3 cellular contexts compared by ENCODE assay signal in genomic region chr16:29638751-29639150, GRCh38.
TF ChIP-seq lines count a peak whose summit lies in the region.
"Not testable (repeated sequence)": the region's sequence is repeated elsewhere in the genome, so short reads cannot be mapped to it uniquely, and the experiment has no call there.

No MANE protein-coding gene starts in this region.

TF ChIP-seq in HEK293, 187 proteins besides CTCF, POLR2A, EP300 and RAD21:
- TF ChIP-seq ZNF121 (tag by site-specific recombination; IDR thresholded peaks at IDR 0.05), result 0 out of 2 replicates have a peak, but pooled peaks have one; percentile 52

TF ChIP-seq in K562, 482 proteins besides CTCF, POLR2A, EP300 and RAD21:
- TF ChIP-seq CEBPG (CRISPR knock-in tag; IDR thresholded peaks at IDR 0.05) (0 out of 2 replicates have a peak, but pooled peaks have one; percentile 35), ZNF121 (CRISPR knock-in tag; conservative IDR thresholded peaks at IDR 0.05) (peak; percentile 64)
- not testable (repeated sequence) for TF ChIP-seq CEBPG (tag; conservative IDR thresholded peaks at IDR 0.05 in 1 of 2, IDR thresholded peaks at IDR 0.05 in 1 of 2)
- TF ChIP-seq, protein P1, sequence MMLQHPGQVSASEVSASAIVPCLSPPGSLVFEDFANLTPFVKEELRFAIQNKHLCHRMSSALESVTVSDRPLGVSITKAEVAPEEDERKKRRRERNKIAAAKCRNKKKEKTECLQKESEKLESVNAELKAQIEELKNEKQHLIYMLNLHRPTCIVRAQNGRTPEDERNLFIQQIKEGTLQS (IDR thresholded peaks at IDR 0.05), result peak; percentile 23; the same call in 1 of the 2 replicates
- TF ChIP-seq, protein P1 (CRISPR knock-in tag; conservative IDR thresholded peaks at IDR 0.05), result not testable (repeated sequence)

TF ChIP-seq in HepG2, 621 proteins besides CTCF, POLR2A, EP300 and RAD21:
- TF ChIP-seq ZNF121 (CRISPR knock-in tag; IDR thresholded peaks at IDR 0.05) (peak; percentile 63; the same call in 1 of the 2 replicates), ATF7 (IDR thresholded peaks at IDR 0.05) (peak; percentile 17; the same call in 1 of the 2 replicates)
- TF ChIP-seq, protein P2, sequence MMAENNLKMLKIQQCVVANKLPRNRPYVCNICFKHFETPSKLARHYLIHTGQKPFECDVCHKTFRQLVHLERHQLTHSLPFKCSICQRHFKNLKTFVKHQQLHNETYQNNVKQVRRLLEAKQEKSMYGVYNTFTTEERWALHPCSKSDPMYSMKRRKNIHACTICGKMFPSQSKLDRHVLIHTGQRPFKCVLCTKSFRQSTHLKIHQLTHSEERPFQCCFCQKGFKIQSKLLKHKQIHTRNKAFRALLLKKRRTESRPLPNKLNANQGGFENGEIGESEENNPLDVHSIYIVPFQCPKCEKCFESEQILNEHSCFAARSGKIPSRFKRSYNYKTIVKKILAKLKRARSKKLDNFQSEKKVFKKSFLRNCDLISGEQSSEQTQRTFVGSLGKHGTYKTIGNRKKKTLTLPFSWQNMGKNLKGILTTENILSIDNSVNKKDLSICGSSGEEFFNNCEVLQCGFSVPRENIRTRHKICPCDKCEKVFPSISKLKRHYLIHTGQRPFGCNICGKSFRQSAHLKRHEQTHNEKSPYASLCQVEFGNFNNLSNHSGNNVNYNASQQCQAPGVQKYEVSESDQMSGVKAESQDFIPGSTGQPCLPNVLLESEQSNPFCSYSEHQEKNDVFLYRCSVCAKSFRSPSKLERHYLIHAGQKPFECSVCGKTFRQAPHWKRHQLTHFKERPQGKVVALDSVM (CRISPR knock-in tag; IDR thresholded peaks at IDR 0.05), result 0 out of 2 replicates have a peak, but pooled peaks have one; percentile 29
- TF ChIP-seq ATF7 (CRISPR knock-in tag; IDR thresholded peaks at IDR 0.05), result not testable (repeated sequence)
